In genomic region chrX:56288607-56289006, GRCh38 we compare ENCODE assay signal across 9 cellular contexts.
"Had no signal": no experiment of that assay in that cellular context is flagged by ENCODE, and none has a peak within 500 bp of the region (broad histone marks: within the 10 kb centered on the region; RNA-seq: fewer than 3 reads in every experiment).

No MANE protein-coding gene starts in this region.

- H3K9ac ChIP-seq: GM23248 had no signal

- H3K27ac Mint-ChIP-seq: H9, IgD-negative memory B cell had no signal

- H2AFZ ChIP-seq: GM23248 had no signal

- DNase-seq: GM23248, H9, HCEC 1CT, Kasumi-1, KG1 had no signal

- H3K4me3 ChIP-seq: GM23248 had no signal

- H3K27ac ChIP-seq: GM23248 had no signal

- H3K4me1 Mint-ChIP-seq: H9, IgD-negative memory B cell had no signal

- H3K4me3 Mint-ChIP-seq: H9, IgD-negative memory B cell had no signal

- H3K27me3 Mint-ChIP-seq: IgD-negative memory B cell had no signal

- H3K9me3 Mint-ChIP-seq: IgD-negative memory B cell had no signal

- FAIRE-seq: H1, H54, HTR-8/SVneo had no signal
